19 cellular contexts compared by ENCODE assay signal in the genomic region with DNA sequence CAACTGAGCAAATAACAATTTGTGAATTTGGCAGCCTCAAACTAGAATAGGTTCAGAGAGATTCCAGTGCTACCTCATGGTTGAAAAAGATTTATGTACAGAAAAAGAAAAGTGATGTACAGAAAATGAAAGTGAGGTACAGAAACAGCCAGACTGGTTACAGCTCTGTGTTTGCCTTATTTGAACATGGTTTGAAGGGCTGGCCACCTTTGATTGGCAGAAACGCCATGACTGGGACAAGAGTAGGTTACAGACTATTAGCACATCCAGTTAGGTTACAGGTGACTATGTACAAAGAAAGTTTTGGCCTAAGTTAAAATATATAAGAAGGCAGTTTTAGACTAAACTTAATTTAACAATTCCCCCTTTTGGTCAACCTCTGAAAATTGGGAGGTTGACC.
A peak's percentile ranks its signal among the peaks of the same experiment; 100 is the strongest.
DNase-seq lines count a peak whose midpoint lies in the region; ATAC-seq and TF ChIP-seq lines count a peak whose summit lies in the region.
"Had no signal": no experiment of that assay in that cellular context is flagged by ENCODE, and none has a peak within 500 bp of the region (broad histone marks: within the 10 kb centered on the region; RNA-seq: fewer than 3 reads in every experiment).

No MANE protein-coding gene starts in this region.

- H3K9me3 ChIP-seq in transverse colon, result no peaks in the 10 kb centered on the region
- H3K9me3 ChIP-seq: A549 had no signal

- POLR2A ChIA-PET in activated CD8-positive, alpha-beta T cell treated with anti-CD3 and anti-CD28 coated beads for 36 hours (lab: Charles Lee), result no interaction called here
- POLR2A ChIA-PET in activated CD8-positive, alpha-beta T cell treated with anti-CD3 and anti-CD28 coated beads, Interleukin-2, amount 10 ng/mL, durations not matched to agents 7 days and 5 days (lab: Charles Lee), result no interaction called here

- H3K27ac Mint-ChIP-seq in activated CD8-positive, alpha-beta T cell treated with anti-CD3 and anti-CD28 coated beads for 36 hours, result no peak overlapping the region
- no peak overlapping the region for H3K27ac Mint-ChIP-seq in activated CD8-positive, alpha-beta T cell treated with anti-CD3 and anti-CD28 coated beads, Interleukin-2, amount 10 ng/mL, durations not matched to agents 7 days and 5 days
- no peak overlapping the region for H3K27ac Mint-ChIP-seq in stimulated activated naive CD8-positive, alpha-beta T cell treated with anti-CD3 and anti-CD28 coated beads, Interleukin-15, amount 100 ng/mL, for 72 hours
- peak overlapping the region in 4 of 6 donors; percentile 2 to 71 (median 27) for H3K27ac Mint-ChIP-seq in immature natural killer cell
- H3K27ac Mint-ChIP-seq: CD4-positive, alpha-beta T cell had no signal

- peaks cover 16% of the 10 kb centered on the region for H3K4me1 Mint-ChIP-seq in activated CD8-positive, alpha-beta T cell treated with anti-CD3 and anti-CD28 coated beads for 36 hours (ENCODE audit: low read depth)
- peaks cover 8% of the 10 kb centered on the region for H3K4me1 Mint-ChIP-seq in activated CD8-positive, alpha-beta T cell treated with anti-CD3 and anti-CD28 coated beads, Interleukin-2, amount 10 ng/mL, durations not matched to agents 7 days and 5 days (ENCODE audit: low read depth)
- H3K4me1 Mint-ChIP-seq in stimulated activated naive CD8-positive, alpha-beta T cell treated with anti-CD3 and anti-CD28 coated beads, Interleukin-15, amount 100 ng/mL, for 72 hours, result no peaks in the 10 kb centered on the region
- peaks cover 5 to 13% of the 10 kb centered on the region in 2 donors for H3K4me1 Mint-ChIP-seq in immature natural killer cell

- H3K27me3 ChIP-seq in transverse colon, result no peaks in the 10 kb centered on the region

- no peak for TF ChIP-seq CTCF in activated CD8-positive, alpha-beta T cell treated with anti-CD3 and anti-CD28 coated beads for 36 hours (IDR thresholded peaks at IDR 0.05)
- TF ChIP-seq CTCF in transverse colon (IDR thresholded peaks at IDR 0.05), result no peak

- no peaks in the 10 kb centered on the region for H3K4me1 ChIP-seq in transverse colon
- H3K4me1 ChIP-seq: A549 had no signal

- CTCF ChIA-PET in activated CD8-positive, alpha-beta T cell treated with anti-CD3 and anti-CD28 coated beads for 36 hours (lab: Charles Lee), result interaction anchor here (1.3 kb wide), 1 partner anchor 25 kb away, joined by 4 read pairs; no protein-coding TSS in a partner anchor
- CTCF ChIA-PET in activated CD8-positive, alpha-beta T cell treated with anti-CD3 and anti-CD28 coated beads, Interleukin-2, amount 10 ng/mL, durations not matched to agents 7 days and 5 days (lab: Charles Lee), result no interaction called here

- peaks cover 3% of the 10 kb centered on the region for H3K9me3 Mint-ChIP-seq in activated CD8-positive, alpha-beta T cell treated with anti-CD3 and anti-CD28 coated beads for 36 hours
- peaks cover 20% of the 10 kb centered on the region for H3K9me3 Mint-ChIP-seq in activated CD8-positive, alpha-beta T cell treated with anti-CD3 and anti-CD28 coated beads, Interleukin-2, amount 10 ng/mL, durations not matched to agents 7 days and 5 days (ENCODE audit: insufficient read depth)
- peaks cover 6 to 7% of the 10 kb centered on the region in 2 donors for H3K9me3 Mint-ChIP-seq in stimulated activated naive CD8-positive, alpha-beta T cell treated with anti-CD3 and anti-CD28 coated beads, Interleukin-15, amount 100 ng/mL, for 72 hours
- H3K9me3 Mint-ChIP-seq in immature natural killer cell, result no peaks in the 10 kb centered on the region

- H3K27ac ChIP-seq in transverse colon, result no peak overlapping the region
- no peak overlapping the region for H3K27ac ChIP-seq in substantia nigra (ENCODE audit: low read depth, low read length, poor library complexity, severe bottlenecking)
- H3K27ac ChIP-seq: 22Rv1, A549, C4-2B, HL-60 had no signal

- no peaks in the 10 kb centered on the region for H3K36me3 Mint-ChIP-seq in activated CD8-positive, alpha-beta T cell treated with anti-CD3 and anti-CD28 coated beads for 36 hours (ENCODE audit: low read depth)
- no peaks in the 10 kb centered on the region for H3K36me3 Mint-ChIP-seq in activated CD8-positive, alpha-beta T cell treated with anti-CD3 and anti-CD28 coated beads, Interleukin-2, amount 10 ng/mL, durations not matched to agents 7 days and 5 days (ENCODE audit: low read depth)
- peaks cover 0 to 6% (median 0%) of the 10 kb centered on the region in 3 donors for H3K36me3 Mint-ChIP-seq in immature natural killer cell

- TF ChIP-seq POLR2A in transverse colon (IDR thresholded peaks at IDR 0.05), result no peak

- intact Hi-C loops in activated CD8-positive, alpha-beta T cell treated with anti-CD3 and anti-CD28 coated beads for 36 hours (cut with micrococcal nuclease), result no loop called here
- intact Hi-C loops in transverse colon (cut with DNase I; ENCODE audit: low total_unique reads), result no loop called here

- WGBS in transverse colon (ENCODE audit: low coverage in 1 of 2), 2 donors, result 63 to 84% methylated on average over 1 of the region's 1 CpG

- no peak overlapping the region for H3K4me3 ChIP-seq in transverse colon
- H3K4me3 ChIP-seq: A549 had no signal

- no peak overlapping the region for H3K4me3 Mint-ChIP-seq in activated CD8-positive, alpha-beta T cell treated with anti-CD3 and anti-CD28 coated beads for 36 hours
- no peak overlapping the region for H3K4me3 Mint-ChIP-seq in activated CD8-positive, alpha-beta T cell treated with anti-CD3 and anti-CD28 coated beads, Interleukin-2, amount 10 ng/mL, durations not matched to agents 7 days and 5 days
- no peak overlapping the region for H3K4me3 Mint-ChIP-seq in stimulated activated naive CD8-positive, alpha-beta T cell treated with anti-CD3 and anti-CD28 coated beads, Interleukin-15, amount 100 ng/mL, for 72 hours
- no peak overlapping the region for H3K4me3 Mint-ChIP-seq in immature natural killer cell
- H3K4me3 Mint-ChIP-seq: CD4-positive, alpha-beta T cell had no signal

- no peaks in the 10 kb centered on the region for H3K27me3 Mint-ChIP-seq in activated CD8-positive, alpha-beta T cell treated with anti-CD3 and anti-CD28 coated beads for 36 hours
- no peaks in the 10 kb centered on the region for H3K27me3 Mint-ChIP-seq in activated CD8-positive, alpha-beta T cell treated with anti-CD3 and anti-CD28 coated beads, Interleukin-2, amount 10 ng/mL, durations not matched to agents 7 days and 5 days (ENCODE audit: low read depth)
- H3K27me3 Mint-ChIP-seq in stimulated activated naive CD8-positive, alpha-beta T cell treated with anti-CD3 and anti-CD28 coated beads, Interleukin-15, amount 100 ng/mL, for 72 hours, result no peaks in the 10 kb centered on the region
- peaks cover 0 to 3% (median 0%) of the 10 kb centered on the region in 3 donors for H3K27me3 Mint-ChIP-seq in immature natural killer cell (ENCODE audit: low read depth in 3 of 3)
- H3K27me3 Mint-ChIP-seq: CD4-positive, alpha-beta T cell had no signal

- peak; percentile 53 for ATAC-seq in activated CD8-positive, alpha-beta T cell treated with anti-CD3 and anti-CD28 coated beads for 36 hours
- no peak for ATAC-seq in activated CD8-positive, alpha-beta T cell treated with anti-CD3 and anti-CD28 coated beads, Interleukin-2, amount 10 ng/mL, durations not matched to agents 7 days and 5 days
- ATAC-seq in stimulated activated naive CD8-positive, alpha-beta T cell treated with anti-CD3 and anti-CD28 coated beads, Interleukin-15, amount 100 ng/mL, for 72 hours, result peak; percentile 54
- ATAC-seq in stimulated activated naive CD8-positive, alpha-beta T cell treated with anti-CD3 and anti-CD28 coated beads, Interleukin-15, Interleukin-2, amounts not matched to agents 100 U/mL and 50 U/mL, for 24 hours, result no peak
- ATAC-seq: A549 had no signal

- in situ Hi-C loops in transverse colon (cut with MboI; ENCODE audit: low pct_ligation_motif_present in 1 of 4, low pct_unique_long_range_greater_than_20kb in 1 of 4, low sequenced_read_pairs in 3 of 4), result no loop called here

- H3K36me3 ChIP-seq in transverse colon, result no peaks in the 10 kb centered on the region

- TF ChIP-seq EP300 in transverse colon (IDR thresholded peaks at IDR 0.05; ENCODE audit: low read depth), result no peak

- peak; percentile 6 for DNase-seq in activated CD8-positive, alpha-beta T cell treated with anti-CD3 and anti-CD28 coated beads for 36 hours
- no peak for DNase-seq in activated CD8-positive, alpha-beta T cell treated with anti-CD3 and anti-CD28 coated beads, Interleukin-2, amount 10 ng/mL, durations not matched to agents 7 days and 5 days
- DNase-seq in stimulated activated naive CD8-positive, alpha-beta T cell treated with anti-CD3 and anti-CD28 coated beads, Interleukin-15, amount 100 ng/mL, for 72 hours, result no peak
- DNase-seq in stimulated activated naive CD8-positive, alpha-beta T cell treated with anti-CD3 and anti-CD28 coated beads, Interleukin-15, Interleukin-2, amounts not matched to agents 100 U/mL and 50 U/mL, for 24 hours, result no peak
- DNase-seq in immature natural killer cell (no peak), transverse colon (no peak), substantia nigra (lab: John Stamatoyannopoulos, UW) (no peak), HCEC 1CT (no peak)
- DNase-seq: AML-193; CD4-positive, alpha-beta T cell; DMS153; DMS79; GDM1; GOT3; H7 had no signal

Comparison
In these comparisons a context has a peak if more than half of its experiments do, and no peak if none do; other contexts are left out.
1. ATAC-seq: peak in activated CD8-positive, alpha-beta T cell treated with anti-CD3 and anti-CD28 coated beads for 36 hours (single experiment) and stimulated activated naive CD8-positive, alpha-beta T cell treated with anti-CD3 and anti-CD28 coated beads, Interleukin-15, amount 100 ng/mL, for 72 hours (single experiment); none in activated CD8-positive, alpha-beta T cell treated with anti-CD3 and anti-CD28 coated beads, Interleukin-2, amount 10 ng/mL, durations not matched to agents 7 days and 5 days (single experiment) and stimulated activated naive CD8-positive, alpha-beta T cell treated with anti-CD3 and anti-CD28 coated beads, Interleukin-15, Interleukin-2, amounts not matched to agents 100 U/mL and 50 U/mL, for 24 hours (single experiment).
2. H3K27ac Mint-ChIP-seq: peak in immature natural killer cell (4 of 6); none in activated CD8-positive, alpha-beta T cell treated with anti-CD3 and anti-CD28 coated beads for 36 hours (single experiment), activated CD8-positive, alpha-beta T cell treated with anti-CD3 and anti-CD28 coated beads, Interleukin-2, amount 10 ng/mL, durations not matched to agents 7 days and 5 days (single experiment) and stimulated activated naive CD8-positive, alpha-beta T cell treated with anti-CD3 and anti-CD28 coated beads, Interleukin-15, amount 100 ng/mL, for 72 hours (0 of 2).